Comparison of ENCODE assay signal across 1 cellular context in the genomic region with DNA sequence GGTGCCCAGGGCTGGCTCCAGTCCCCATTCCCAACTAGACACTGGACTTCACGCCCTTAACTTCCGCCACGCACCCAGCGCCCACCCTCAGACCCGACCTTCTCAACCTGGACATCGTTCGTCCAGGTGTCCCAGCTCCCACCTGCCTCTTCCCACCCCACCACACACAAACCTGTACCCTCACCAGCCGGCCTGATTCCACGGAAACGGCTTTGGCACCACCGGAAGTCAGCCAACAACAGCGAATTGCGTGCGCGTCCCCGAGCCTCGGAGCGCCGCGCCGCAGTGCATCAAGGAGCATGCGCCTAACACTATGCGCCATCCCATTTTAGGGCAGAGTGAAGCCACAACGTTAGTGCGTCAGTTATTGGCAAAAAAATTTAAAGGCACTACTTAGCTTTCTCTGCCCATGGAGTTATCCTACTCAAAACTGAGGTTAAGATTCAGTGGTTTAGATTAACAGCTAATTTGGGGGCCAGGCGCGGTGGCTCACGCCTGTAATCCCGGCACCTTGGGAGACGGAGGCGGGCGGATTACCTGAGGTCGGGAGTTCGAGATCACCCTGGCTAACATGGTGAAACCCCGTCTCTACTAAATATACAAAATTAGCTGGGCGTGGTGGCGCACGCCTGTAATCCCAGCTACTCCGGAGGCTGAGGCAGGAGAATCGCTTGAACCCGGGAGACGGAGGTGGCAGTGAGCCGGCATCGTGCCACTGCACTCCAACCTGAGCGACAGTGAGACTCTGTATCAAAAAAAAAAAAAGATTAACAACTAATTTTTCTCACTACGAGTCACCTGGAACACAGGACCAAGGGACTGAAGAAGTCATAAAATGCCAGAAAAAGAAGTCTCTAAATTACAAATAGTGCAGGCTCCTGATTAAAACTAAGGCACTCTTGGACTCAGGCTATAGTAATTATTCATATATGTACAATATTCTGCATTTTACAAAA.
TF ChIP-seq lines count a peak whose summit lies in the region.

A gene with protein sequence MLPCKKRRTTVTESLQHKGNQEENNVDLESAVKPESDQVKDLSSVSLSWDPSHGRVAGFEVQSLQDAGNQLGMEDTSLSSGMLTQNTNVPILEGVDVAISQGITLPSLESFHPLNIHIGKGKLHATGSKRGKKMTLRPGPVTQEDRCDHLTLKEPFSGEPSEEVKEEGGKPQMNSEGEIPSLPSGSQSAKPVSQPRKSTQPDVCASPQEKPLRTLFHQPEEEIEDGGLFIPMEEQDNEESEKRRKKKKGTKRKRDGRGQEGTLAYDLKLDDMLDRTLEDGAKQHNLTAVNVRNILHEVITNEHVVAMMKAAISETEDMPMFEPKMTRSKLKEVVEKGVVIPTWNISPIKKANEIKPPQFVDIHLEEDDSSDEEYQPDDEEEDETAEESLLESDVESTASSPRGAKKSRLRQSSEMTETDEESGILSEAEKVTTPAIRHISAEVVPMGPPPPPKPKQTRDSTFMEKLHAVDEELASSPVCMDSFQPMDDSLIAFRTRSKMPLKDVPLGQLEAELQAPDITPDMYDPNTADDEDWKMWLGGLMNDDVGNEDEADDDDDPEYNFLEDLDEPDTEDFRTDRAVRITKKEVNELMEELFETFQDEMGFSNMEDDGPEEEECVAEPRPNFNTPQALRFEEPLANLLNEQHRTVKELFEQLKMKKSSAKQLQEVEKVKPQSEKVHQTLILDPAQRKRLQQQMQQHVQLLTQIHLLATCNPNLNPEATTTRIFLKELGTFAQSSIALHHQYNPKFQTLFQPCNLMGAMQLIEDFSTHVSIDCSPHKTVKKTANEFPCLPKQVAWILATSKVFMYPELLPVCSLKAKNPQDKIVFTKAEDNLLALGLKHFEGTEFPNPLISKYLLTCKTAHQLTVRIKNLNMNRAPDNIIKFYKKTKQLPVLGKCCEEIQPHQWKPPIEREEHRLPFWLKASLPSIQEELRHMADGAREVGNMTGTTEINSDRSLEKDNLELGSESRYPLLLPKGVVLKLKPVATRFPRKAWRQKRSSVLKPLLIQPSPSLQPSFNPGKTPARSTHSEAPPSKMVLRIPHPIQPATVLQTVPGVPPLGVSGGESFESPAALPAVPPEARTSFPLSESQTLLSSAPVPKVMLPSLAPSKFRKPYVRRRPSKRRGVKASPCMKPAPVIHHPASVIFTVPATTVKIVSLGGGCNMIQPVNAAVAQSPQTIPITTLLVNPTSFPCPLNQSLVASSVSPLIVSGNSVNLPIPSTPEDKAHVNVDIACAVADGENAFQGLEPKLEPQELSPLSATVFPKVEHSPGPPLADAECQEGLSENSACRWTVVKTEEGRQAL (N-terminal part only) (minus strand): TSS at position 240 of the 956 bp plus-strand sequence. CDS start 3,434 bp downstream, outside the sequence.

TF ChIP-seq in K562, 482 proteins besides CTCF, POLR2A, EP300 and RAD21 (continued from another document and continues in another):
- TF ChIP-seq, protein P1, sequence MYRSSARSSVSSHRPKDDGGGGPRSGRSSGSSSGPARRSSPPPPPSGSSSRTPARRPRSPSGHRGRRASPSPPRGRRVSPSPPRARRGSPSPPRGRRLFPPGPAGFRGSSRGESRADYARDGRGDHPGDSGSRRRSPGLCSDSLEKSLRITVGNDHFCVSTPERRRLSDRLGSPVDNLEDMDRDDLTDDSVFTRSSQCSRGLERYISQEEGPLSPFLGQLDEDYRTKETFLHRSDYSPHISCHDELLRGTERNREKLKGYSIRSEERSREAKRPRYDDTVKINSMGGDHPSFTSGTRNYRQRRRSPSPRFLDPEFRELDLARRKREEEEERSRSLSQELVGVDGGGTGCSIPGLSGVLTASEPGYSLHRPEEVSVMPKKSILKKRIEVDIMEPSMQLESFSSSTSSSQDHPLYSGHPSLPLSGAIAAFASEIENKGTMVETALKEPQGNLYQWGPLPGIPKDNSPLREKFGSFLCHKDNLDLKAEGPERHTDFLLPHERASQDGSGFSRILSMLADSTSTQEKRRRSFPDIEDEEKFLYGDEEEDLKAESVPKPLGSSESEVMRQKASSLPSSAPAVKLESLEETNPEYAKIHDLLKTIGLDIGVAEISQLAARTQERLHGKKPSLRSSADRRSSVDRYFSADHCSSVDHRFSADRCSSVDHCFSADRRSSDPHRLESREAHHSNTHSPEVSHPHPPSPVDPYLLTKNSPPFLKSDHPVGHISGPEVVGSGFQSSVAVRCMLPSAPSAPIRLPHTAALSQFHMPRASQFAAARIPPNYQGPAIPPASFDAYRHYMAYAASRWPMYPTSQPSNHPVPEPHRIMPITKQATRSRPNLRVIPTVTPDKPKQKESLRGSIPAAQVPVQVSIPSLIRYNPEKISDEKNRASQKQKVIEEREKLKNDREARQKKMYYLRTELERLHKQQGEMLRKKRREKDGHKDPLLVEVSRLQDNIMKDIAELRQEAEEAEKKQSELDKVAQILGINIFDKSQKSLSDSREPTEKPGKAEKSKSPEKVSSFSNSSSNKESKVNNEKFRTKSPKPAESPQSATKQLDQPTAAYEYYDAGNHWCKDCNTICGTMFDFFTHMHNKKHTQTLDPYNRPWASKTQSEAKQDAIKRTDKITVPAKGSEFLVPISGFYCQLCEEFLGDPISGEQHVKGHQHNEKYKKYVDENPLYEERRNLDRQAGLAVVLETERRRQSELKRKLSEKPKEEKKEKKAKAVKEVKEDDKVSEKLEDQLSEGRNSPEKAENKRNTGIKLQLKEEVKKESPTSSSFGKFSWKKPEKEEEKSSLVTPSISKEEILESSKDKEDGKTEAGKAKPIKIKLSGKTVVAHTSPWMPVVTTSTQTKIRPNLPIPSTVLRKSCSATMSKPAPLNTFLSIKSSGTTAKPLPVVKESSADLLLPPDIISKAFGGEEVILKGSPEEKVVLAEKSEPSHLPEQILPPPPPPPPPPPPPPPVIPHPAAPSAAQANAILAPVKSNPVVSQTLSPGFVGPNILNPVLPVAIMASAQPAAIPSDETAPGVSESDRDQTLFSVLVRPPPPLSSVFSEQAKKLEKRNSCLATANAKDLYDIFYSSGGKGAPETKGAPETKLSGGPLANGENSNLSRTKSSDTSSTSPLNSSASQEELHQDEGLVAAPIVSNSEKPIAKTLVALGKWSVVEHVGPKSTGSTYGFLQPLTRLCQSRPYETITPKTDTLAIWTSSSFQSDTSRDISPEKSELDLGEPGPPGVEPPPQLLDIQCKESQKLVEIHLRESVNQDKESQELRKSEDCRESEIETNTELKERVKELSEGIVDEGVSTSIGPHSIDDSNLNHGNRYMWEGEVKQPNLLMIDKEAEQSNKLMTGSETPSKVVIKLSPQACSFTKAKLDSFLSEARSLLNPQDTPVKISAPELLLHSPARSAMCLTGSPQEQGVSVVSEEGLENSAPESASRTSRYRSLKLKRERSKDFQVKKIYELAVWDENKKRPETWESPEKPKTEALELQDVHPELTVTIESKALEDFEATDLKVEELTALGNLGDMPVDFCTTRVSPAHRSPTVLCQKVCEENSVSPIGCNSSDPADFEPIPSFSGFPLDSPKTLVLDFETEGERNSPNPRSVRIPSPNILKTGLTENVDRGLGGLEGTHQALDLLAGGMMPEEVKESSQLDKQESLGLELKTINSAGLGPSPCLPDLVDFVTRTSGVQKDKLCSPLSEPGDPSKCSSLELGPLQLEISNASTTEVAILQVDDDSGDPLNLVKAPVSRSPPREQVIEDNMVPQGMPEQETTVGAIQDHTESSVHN (IDR thresholded peaks at IDR 0.05; ENCODE audit: borderline replicate concordance in 1 of 2, low read depth in 1 of 2) = no peak
- TF ChIP-seq ZNF311 (CRISPR knock-in tag; IDR thresholded peaks at IDR 0.05) (no peak), FOXK1 (CRISPR knock-in tag; IDR thresholded peaks at IDR 0.05; ENCODE audit: borderline replicate concordance) (no peak), CCAR2 (IDR thresholded peaks at IDR 0.05; ENCODE audit: low read depth, low read length) (no peak), ZC3H8 (IDR thresholded peaks at IDR 0.05) (no peak), NFRKB (IDR thresholded peaks at IDR 0.05; ENCODE audit: low read depth) (peak; percentile 69)
- TF ChIP-seq, protein P2, sequence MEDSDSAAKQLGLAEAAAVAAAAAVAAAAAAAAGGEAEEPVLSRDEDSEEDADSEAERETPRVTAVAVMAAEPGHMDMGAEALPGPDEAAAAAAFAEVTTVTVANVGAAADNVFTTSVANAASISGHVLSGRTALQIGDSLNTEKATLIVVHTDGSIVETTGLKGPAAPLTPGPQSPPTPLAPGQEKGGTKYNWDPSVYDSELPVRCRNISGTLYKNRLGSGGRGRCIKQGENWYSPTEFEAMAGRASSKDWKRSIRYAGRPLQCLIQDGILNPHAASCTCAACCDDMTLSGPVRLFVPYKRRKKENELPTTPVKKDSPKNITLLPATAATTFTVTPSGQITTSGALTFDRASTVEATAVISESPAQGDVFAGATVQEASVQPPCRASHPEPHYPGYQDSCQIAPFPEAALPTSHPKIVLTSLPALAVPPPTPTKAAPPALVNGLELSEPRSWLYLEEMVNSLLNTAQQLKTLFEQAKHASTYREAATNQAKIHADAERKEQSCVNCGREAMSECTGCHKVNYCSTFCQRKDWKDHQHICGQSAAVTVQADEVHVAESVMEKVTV (CRISPR knock-in tag; IDR thresholded peaks at IDR 0.05) = no peak
- TF ChIP-seq, protein P3, sequence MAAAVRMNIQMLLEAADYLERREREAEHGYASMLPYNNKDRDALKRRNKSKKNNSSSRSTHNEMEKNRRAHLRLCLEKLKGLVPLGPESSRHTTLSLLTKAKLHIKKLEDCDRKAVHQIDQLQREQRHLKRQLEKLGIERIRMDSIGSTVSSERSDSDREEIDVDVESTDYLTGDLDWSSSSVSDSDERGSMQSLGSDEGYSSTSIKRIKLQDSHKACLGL (CRISPR knock-in tag; IDR thresholded peaks at IDR 0.05; ENCODE audit: borderline replicate concordance, poor library complexity, severe bottlenecking) = no peak
- TF ChIP-seq, protein P4, sequence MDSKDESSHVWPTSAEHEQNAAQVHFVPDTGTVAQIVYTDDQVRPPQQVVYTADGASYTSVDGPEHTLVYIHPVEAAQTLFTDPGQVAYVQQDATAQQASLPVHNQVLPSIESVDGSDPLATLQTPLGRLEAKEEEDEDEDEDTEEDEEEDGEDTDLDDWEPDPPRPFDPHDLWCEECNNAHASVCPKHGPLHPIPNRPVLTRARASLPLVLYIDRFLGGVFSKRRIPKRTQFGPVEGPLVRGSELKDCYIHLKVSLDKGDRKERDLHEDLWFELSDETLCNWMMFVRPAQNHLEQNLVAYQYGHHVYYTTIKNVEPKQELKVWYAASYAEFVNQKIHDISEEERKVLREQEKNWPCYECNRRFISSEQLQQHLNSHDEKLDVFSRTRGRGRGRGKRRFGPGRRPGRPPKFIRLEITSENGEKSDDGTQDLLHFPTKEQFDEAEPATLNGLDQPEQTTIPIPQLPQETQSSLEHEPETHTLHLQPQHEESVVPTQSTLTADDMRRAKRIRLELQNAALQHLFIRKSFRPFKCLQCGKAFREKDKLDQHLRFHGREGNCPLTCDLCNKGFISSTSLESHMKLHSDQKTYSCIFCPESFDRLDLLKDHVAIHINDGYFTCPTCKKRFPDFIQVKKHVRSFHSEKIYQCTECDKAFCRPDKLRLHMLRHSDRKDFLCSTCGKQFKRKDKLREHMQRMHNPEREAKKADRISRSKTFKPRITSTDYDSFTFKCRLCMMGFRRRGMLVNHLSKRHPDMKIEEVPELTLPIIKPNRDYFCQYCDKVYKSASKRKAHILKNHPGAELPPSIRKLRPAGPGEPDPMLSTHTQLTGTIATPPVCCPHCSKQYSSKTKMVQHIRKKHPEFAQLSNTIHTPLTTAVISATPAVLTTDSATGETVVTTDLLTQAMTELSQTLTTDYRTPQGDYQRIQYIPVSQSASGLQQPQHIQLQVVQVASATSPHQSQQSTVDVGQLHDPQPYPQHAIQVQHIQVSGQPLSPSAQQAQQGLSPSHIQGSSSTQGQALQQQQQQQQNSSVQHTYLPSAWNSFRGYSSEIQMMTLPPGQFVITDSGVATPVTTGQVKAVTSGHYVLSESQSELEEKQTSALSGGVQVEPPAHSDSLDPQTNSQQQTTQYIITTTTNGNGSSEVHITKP (IDR thresholded peaks at IDR 0.05; ENCODE audit: partially characterized antibody) = peak; percentile 97
- TF ChIP-seq, protein P5, sequence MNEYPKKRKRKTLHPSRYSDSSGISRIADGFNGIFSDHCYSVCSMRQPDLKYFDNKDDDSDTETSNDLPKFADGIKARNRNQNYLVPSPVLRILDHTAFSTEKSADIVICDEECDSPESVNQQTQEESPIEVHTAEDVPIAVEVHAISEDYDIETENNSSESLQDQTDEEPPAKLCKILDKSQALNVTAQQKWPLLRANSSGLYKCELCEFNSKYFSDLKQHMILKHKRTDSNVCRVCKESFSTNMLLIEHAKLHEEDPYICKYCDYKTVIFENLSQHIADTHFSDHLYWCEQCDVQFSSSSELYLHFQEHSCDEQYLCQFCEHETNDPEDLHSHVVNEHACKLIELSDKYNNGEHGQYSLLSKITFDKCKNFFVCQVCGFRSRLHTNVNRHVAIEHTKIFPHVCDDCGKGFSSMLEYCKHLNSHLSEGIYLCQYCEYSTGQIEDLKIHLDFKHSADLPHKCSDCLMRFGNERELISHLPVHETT (CRISPR knock-in tag; conservative IDR thresholded peaks at IDR 0.05 in 1 of 2, IDR thresholded peaks at IDR 0.05 in 1 of 2) = no peak
